15 cellular contexts compared by ENCODE assay signal in the genomic region with DNA sequence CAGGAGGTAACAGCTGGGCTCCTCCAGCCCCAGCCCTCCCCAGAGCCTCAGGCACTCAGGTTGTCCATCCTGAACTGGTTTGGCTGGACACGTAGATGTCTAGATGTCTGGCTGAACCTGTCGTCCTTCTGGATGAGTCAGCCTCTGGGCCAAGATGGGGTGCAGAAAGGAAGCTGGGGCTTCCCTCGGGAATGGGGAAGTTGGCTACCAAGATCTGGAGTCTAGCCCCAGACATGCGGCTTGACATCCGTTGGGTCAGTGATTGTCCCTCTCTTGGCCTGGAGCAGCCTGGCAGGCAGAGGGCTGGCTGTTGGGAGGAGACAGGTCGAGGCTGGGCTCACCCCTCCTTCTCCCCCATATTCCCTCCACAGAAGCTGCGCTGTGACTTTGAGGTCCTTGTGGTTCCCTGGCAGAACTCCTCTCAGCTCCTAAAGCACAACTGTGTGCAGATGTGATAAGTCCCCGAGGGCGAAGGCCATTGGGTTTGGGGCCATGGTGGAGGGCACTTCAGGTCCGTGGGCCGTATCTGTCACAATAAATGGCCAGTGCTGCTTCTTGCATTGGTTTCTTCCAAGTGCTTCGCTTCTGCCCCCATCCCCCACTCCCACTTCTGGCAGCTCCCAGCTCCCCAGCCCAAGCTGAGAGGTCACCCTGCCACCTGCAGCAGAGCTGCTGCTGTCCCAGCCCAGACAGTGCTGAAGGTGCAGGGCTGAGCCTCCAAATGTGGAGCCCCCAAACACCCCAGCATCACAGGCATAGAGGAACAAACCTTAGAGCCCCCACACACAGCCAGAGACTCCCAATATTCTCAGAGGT. TPM values are rescaled to one million over a fixed set of nuclear protein-coding genes. Genes with fewer than 3 reads are reported as not detected.
A peak's percentile ranks its signal among the peaks of the same experiment; 100 is the strongest.
DNase-seq lines count a peak whose midpoint lies in the region; ATAC-seq and TF ChIP-seq lines count a peak whose summit lies in the region.
"Had no signal": no experiment of that assay in that cellular context is flagged by ENCODE, and none has a peak within 500 bp of the region (broad histone marks: within the 10 kb centered on the region; RNA-seq: fewer than 3 reads in every experiment).

No MANE protein-coding gene starts in this region.

- intact Hi-C loops in dendritic cell treated with granulocyte-macrophage colony-stimulating factor and Interleukin-4, amounts not matched to agents 40 ng/mL and 50 ng/mL, for 4 days (cut with micrococcal nuclease) = no loop called here

- H3K4me3 Mint-ChIP-seq in dendritic cell treated with granulocyte-macrophage colony-stimulating factor and Interleukin-4, amounts not matched to agents 40 ng/mL and 50 ng/mL, for 4 days = peak overlapping the region; percentile 1
- H3K4me3 Mint-ChIP-seq: activated CD4-positive, alpha-beta T cell treated with anti-CD3 and anti-CD28 coated beads for 36 hours had no signal

- H3K36me3 Mint-ChIP-seq in dendritic cell treated with granulocyte-macrophage colony-stimulating factor and Interleukin-4, amounts not matched to agents 40 ng/mL and 50 ng/mL, for 4 days (ENCODE audit: low read depth) = peaks cover 17% of the 10 kb centered on the region
- H3K36me3 Mint-ChIP-seq: CD4-positive, alpha-beta memory T cell; naive thymus-derived CD8-positive, alpha-beta T cell had no signal

- H3K4me1 Mint-ChIP-seq in dendritic cell treated with granulocyte-macrophage colony-stimulating factor and Interleukin-4, amounts not matched to agents 40 ng/mL and 50 ng/mL, for 4 days (ENCODE audit: low read depth) = peaks cover 40% of the 10 kb centered on the region

- DNase-seq in ELF-1 (ENCODE audit: low read depth, low spot score) (peak; percentile 67), M059J (ENCODE audit: low read depth) (peak; percentile 96), renal cortical epithelial cell (ENCODE audit: low read depth) (peak; percentile 41), foreskin fibroblast (no peak)
- DNase-seq: activated CD4-positive, alpha-beta T cell treated with anti-CD3 and anti-CD28 coated beads for 36 hours; activated T-cell treated with anti-CD3 and anti-CD28 coated beads, Interleukin-2, amount 50 U/mL, for 1 hour; CD4-positive, alpha-beta memory T cell; GOT3; left colon; stimulated activated CD4-positive, alpha-beta T cell treated with anti-CD3 and anti-CD28 coated beads, Interleukin-2, amount 100 ng/mL, for 48 hours had no signal

- no peak for TF ChIP-seq CTCF in foreskin fibroblast (IDR thresholded peaks at IDR 0.05; ENCODE audit: low read depth, low read length)

- peaks cover 26% of the 10 kb centered on the region for H3K27me3 Mint-ChIP-seq in dendritic cell treated with granulocyte-macrophage colony-stimulating factor and Interleukin-4, amounts not matched to agents 40 ng/mL and 50 ng/mL, for 4 days

- H3K4me3 ChIP-seq in foreskin fibroblast (ENCODE audit: low read depth in 1 of 2, low read length in 2 of 2) = no peak overlapping the region

- ATAC-seq in HG03354 (IDR thresholded peaks at IDR 0.05; ENCODE audit: poor library complexity, severe bottlenecking, unreplicated experiment) (no peak), HG03439 (IDR thresholded peaks at IDR 0.05; ENCODE audit: unreplicated experiment) (no peak)
- ATAC-seq: activated CD4-positive, alpha-beta T cell treated with anti-CD3 and anti-CD28 coated beads for 36 hours; left colon had no signal

- H3K9me3 Mint-ChIP-seq in dendritic cell treated with granulocyte-macrophage colony-stimulating factor and Interleukin-4, amounts not matched to agents 40 ng/mL and 50 ng/mL, for 4 days = no peaks in the 10 kb centered on the region
- H3K9me3 Mint-ChIP-seq: CD4-positive, alpha-beta memory T cell; naive thymus-derived CD8-positive, alpha-beta T cell had no signal

- H3K27ac Mint-ChIP-seq in dendritic cell treated with granulocyte-macrophage colony-stimulating factor and Interleukin-4, amounts not matched to agents 40 ng/mL and 50 ng/mL, for 4 days = peak overlapping the region; percentile 65
- H3K27ac Mint-ChIP-seq: activated CD4-positive, alpha-beta T cell treated with anti-CD3 and anti-CD28 coated beads for 36 hours; CD4-positive, alpha-beta memory T cell had no signal

RNA-seq across cellular contexts. Expression of gene CST6, which starts 1.3 kb away (rescaled TPM):
- 0.20 TPM in 1 of 2 replicates, not detected in the other for total RNA-seq in M059J (2014; rRNA removed; shearing (Covaris generic))
- total RNA-seq in renal cortical epithelial cell = 2.3 and 140 TPM in 2 replicates
- total RNA-seq: activated CD4-positive, alpha-beta T cell treated with anti-CD3 and anti-CD28 coated beads for 36 hours; CD4-positive, alpha-beta memory T cell; left colon; naive thymus-derived CD8-positive, alpha-beta T cell had no signal

RNA-seq across cellular contexts. Expression of gene BANF1, which starts 10.9 kb away (rescaled TPM):
- 97.1 and 106 TPM in 2 replicates for total RNA-seq in M059J (2014; rRNA removed; shearing (Covaris generic))
- total RNA-seq in renal cortical epithelial cell = 10.6 and 14.3 TPM in 2 replicates

RNA-seq across cellular contexts. Expression of gene EIF1AD, which starts 11.2 kb away (rescaled TPM):
- 46.0 and 46.9 TPM in 2 replicates for total RNA-seq in M059J (2014; rRNA removed; shearing (Covaris generic))
- 38.0 and 39.0 TPM in 2 replicates for total RNA-seq in renal cortical epithelial cell

RNA-seq across cellular contexts. Expression of gene CATSPER1, which starts 13.1 kb away (rescaled TPM):
- 1.6 TPM in 2 replicates for total RNA-seq in M059J (2014; rRNA removed; shearing (Covaris generic))
- 0.65 TPM in 1 of 2 replicates, not detected in the other for total RNA-seq in renal cortical epithelial cell
- total RNA-seq: activated CD4-positive, alpha-beta T cell treated with anti-CD3 and anti-CD28 coated beads for 36 hours; CD4-positive, alpha-beta memory T cell; naive thymus-derived CD8-positive, alpha-beta T cell; vagina had no signal

RNA-seq across cellular contexts. Expression of gene GAL3ST3, which starts 35.8 kb away (rescaled TPM):
- total RNA-seq in M059J (2014; rRNA removed; shearing (Covaris generic)) = not detected in 2 replicates
- 0.87 and 1.8 TPM in 2 replicates for total RNA-seq in renal cortical epithelial cell
- total RNA-seq: CD4-positive, alpha-beta memory T cell; left colon; naive thymus-derived CD8-positive, alpha-beta T cell; vagina had no signal

Comparison
In these comparisons a context has a peak if more than half of its experiments do, and no peak if none do; other contexts are left out.
1. DNase-seq: peak in ELF-1 (single experiment), M059J (single experiment) and renal cortical epithelial cell (single experiment); none in foreskin fibroblast (0 of 2).